Comparison of ENCODE assay signal across 10 cellular contexts in the genomic region with DNA sequence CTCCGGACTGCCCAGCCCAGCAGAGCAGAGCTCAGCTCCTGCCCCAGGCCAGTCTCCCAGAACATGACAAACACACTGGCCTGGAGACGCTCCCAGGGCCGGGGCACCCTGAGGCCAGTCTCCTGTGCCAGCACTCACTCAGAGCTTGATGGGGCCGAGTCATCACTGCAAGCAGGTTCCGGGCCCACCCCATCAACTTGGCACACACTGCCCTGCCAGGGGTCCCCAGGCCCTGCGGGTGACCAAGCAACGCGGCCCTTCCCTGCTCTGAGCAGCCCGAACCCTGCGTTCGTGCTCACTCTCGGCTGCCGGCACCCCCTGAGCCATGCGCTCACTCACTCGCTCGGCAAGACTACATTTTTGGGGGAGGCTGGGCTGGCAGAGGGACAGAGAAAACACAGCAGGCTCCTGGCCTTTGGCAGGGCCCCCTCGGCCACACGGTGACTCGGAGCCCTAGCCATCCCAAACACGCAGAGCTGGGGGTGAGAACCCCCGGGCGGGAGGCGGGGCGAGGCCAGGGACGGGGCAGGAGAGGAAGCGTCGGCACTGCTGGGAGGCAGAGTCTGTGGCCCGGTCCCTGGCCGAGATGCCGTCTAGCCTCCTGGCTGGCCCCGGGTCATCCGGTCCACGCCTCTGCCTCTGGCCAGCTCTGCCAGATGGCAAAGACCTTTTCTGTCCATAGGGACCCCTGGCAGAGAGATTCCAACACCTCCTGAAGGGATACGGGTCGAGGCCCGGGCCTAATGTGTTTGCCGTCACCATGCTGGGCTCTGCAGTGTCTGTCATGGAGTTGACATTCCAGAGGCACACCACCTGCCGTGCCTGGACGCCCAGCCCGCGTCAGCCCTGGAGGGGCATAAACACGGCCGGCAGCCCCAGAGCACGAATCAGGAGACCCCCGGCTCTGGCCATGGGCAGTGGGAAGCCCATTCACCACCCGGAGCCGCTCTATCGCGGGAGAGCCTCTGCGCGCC.
DNase-seq lines count a peak whose midpoint lies in the region; ATAC-seq and TF ChIP-seq lines count a peak whose summit lies in the region.
"Had no signal": no experiment of that assay in that cellular context is flagged by ENCODE, and none has a peak within 500 bp of the region (broad histone marks: within the 10 kb centered on the region; RNA-seq: fewer than 3 reads in every experiment).

No MANE protein-coding gene starts in this region.

- TF ChIP-seq CTCF in liver (IDR thresholded peaks at IDR 0.05; ENCODE audit: low read depth, low read length, missing input control) (no peak), uterus (IDR thresholded peaks at IDR 0.05) (no peak)

- TF ChIP-seq RAD21 in liver (IDR thresholded peaks at IDR 0.05): no peak

- H3K36me3 Mint-ChIP-seq in activated naive CD4-positive, alpha-beta T cell treated with anti-CD3 and anti-CD28 coated beads, Interleukin-2, amount 50 U/mL, for 72 hours: no peaks in the 10 kb centered on the region

- H3K36me3 ChIP-seq in HUES64 (ENCODE audit: insufficient read depth, low read length) (no peaks in the 10 kb centered on the region), liver (ENCODE audit: control insufficient read depth in 4 of 4, insufficient read depth in 3 of 4, low read depth in 1 of 4, low read length in 3 of 4) (peaks cover 0 to 1% (median 0%) of the 10 kb centered on the region in 4 donors), uterus (no peaks in the 10 kb centered on the region)
- H3K36me3 ChIP-seq: ovary had no signal

- DNase-seq in dermis microvascular lymphatic vessel endothelial cell (ENCODE audit: low read depth in 2 of 2) (peak; percentile 39 to 47), uterus (peak; percentile 35 to 67), cerebellar nuclear complex (lab: John Stamatoyannopoulos, UW) (no peak)
- no peak for DNase-seq in activated naive CD4-positive, alpha-beta T cell treated with anti-CD3 and anti-CD28 coated beads, Interleukin-2, amount 50 U/mL, for 72 hours (ENCODE audit: low spot score in 2 of 2)
- DNase-seq: activated CD8-positive, alpha-beta T cell treated with anti-CD3 and anti-CD28 coated beads for 36 hours; stimulated activated naive CD8-positive, alpha-beta T cell treated with anti-CD3 and anti-CD28 coated beads, Interleukin-15, Interleukin-2, amounts not matched to agents 100 U/mL and 50 U/mL, for 24 hours had no signal

- no peak for ATAC-seq in activated naive CD4-positive, alpha-beta T cell treated with anti-CD3 and anti-CD28 coated beads, Interleukin-2, amount 50 U/mL, for 72 hours
- ATAC-seq in GM18505 (IDR thresholded peaks at IDR 0.05; ENCODE audit: unreplicated experiment): no peak
- ATAC-seq: activated CD8-positive, alpha-beta T cell treated with anti-CD3 and anti-CD28 coated beads for 36 hours; stimulated activated naive CD8-positive, alpha-beta T cell treated with anti-CD3 and anti-CD28 coated beads, Interleukin-15, Interleukin-2, amounts not matched to agents 100 U/mL and 50 U/mL, for 24 hours had no signal

- peak overlapping the region; percentile 45; the same call in 1 of the 2 replicates for H3K9ac ChIP-seq in HUES64 (ENCODE audit: low read depth, low read length)
- H3K9ac ChIP-seq in liver (ENCODE audit: low read depth in 1 of 2, low read length in 2 of 2): no peak overlapping the region

- H3K4me1 ChIP-seq in HUES64 (ENCODE audit: insufficient read depth, low read length) (peaks cover 7% of the 10 kb centered on the region; the same call in 1 of the 2 replicates), liver (ENCODE audit: control insufficient read depth in 4 of 4, insufficient read depth in 4 of 4, low read length in 3 of 4) (peaks cover 0 to 5% (median 0%) of the 10 kb centered on the region in 4 donors), uterus (peaks cover 0 to 6% of the 10 kb centered on the region in 2 donors)

- no peaks in the 10 kb centered on the region for H3K27me3 ChIP-seq in HUES64 (ENCODE audit: insufficient read depth, low read length)
- peaks cover 0 to 3% (median 0%) of the 10 kb centered on the region in 4 donors for H3K27me3 ChIP-seq in liver (ENCODE audit: control insufficient read depth in 4 of 4, insufficient read depth in 4 of 4, low read length in 3 of 4)
- H3K27me3 ChIP-seq in uterus: no peaks in the 10 kb centered on the region
- H3K27me3 ChIP-seq: ovary had no signal

- intact Hi-C loops in uterus (cut with DNase I; ENCODE audit: low total_unique reads): no loop called here

- H3K9me3 Mint-ChIP-seq in activated naive CD4-positive, alpha-beta T cell treated with anti-CD3 and anti-CD28 coated beads, Interleukin-2, amount 50 U/mL, for 72 hours: no peaks in the 10 kb centered on the region
- H3K9me3 Mint-ChIP-seq: activated CD8-positive, alpha-beta T cell treated with anti-CD3 and anti-CD28 coated beads for 36 hours had no signal

- H3K27ac ChIP-seq in HUES64 (ENCODE audit: low read depth, low read length) (no peak overlapping the region; the same call in 1 of the 2 replicates), liver (ENCODE audit: low read depth in 1 of 2, low read length in 2 of 2) (peak overlapping the region; percentile 18 to 30), uterus (no peak overlapping the region)

- H3K27ac Mint-ChIP-seq in activated naive CD4-positive, alpha-beta T cell treated with anti-CD3 and anti-CD28 coated beads, Interleukin-2, amount 50 U/mL, for 72 hours: no peak overlapping the region
- H3K27ac Mint-ChIP-seq: activated CD8-positive, alpha-beta T cell treated with anti-CD3 and anti-CD28 coated beads for 36 hours had no signal

- no peak overlapping the region for H3K4me3 ChIP-seq in HUES64 (ENCODE audit: low read length)
- H3K4me3 ChIP-seq in liver (ENCODE audit: low read depth in 1 of 3, low read length in 3 of 3): no peak overlapping the region
- no peak overlapping the region for H3K4me3 ChIP-seq in uterus
- H3K4me3 ChIP-seq: ovary had no signal

- TF ChIP-seq POLR2A in uterus (IDR thresholded peaks at IDR 0.05) (no peak), GM18505 (IDR thresholded peaks at IDR 0.05; ENCODE audit: borderline replicate concordance, extremely low read depth, insufficient read depth, insufficient read length) (no peak)

- H3K9me3 ChIP-seq in HUES64 (ENCODE audit: insufficient read depth, low read depth, low read length) (no peaks in the 10 kb centered on the region), liver (ENCODE audit: control insufficient read depth in 4 of 4, low read length in 3 of 4) (no peaks in the 10 kb centered on the region), uterus (no peaks in the 10 kb centered on the region)
- H3K9me3 ChIP-seq: ovary had no signal

- WGBS in HUES64: 44% methylated on average over 51 of the region's 51 CpGs
- 55% methylated on average over 51 of the region's 51 CpGs for WGBS in liver

TF ChIP-seq in liver, 16 proteins besides CTCF, POLR2A, EP300 and RAD21:
- TF ChIP-seq NR2F2 (IDR thresholded peaks at IDR 0.05) (no peak), JUND (IDR thresholded peaks at IDR 0.05) (peak in 1 of 2 donors; percentile 10), HNF4A (conservative IDR thresholded peaks at IDR 0.05) (no peak), GABPA (IDR thresholded peaks at IDR 0.05 in 1 of 2, conservative IDR thresholded peaks at IDR 0.05 in 1 of 2) (no peak)
- TF ChIP-seq, protein P1, sequence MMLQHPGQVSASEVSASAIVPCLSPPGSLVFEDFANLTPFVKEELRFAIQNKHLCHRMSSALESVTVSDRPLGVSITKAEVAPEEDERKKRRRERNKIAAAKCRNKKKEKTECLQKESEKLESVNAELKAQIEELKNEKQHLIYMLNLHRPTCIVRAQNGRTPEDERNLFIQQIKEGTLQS (IDR thresholded peaks at IDR 0.05): no peak

Comparison
In these comparisons a context has a peak if more than half of its experiments do, and no peak if none do; other contexts are left out.
1. H3K27ac ChIP-seq: peak in liver (2 of 2); none in HUES64 (single experiment) and uterus (0 of 2).
2. DNase-seq: peak in dermis microvascular lymphatic vessel endothelial cell (2 of 2) and uterus (2 of 2); none in cerebellar nuclear complex (0 of 2) and activated naive CD4-positive, alpha-beta T cell treated with anti-CD3 and anti-CD28 coated beads, Interleukin-2, amount 50 U/mL, for 72 hours (0 of 2).